ENCODE assay signal across 7 cellular contexts in the genomic region with DNA sequence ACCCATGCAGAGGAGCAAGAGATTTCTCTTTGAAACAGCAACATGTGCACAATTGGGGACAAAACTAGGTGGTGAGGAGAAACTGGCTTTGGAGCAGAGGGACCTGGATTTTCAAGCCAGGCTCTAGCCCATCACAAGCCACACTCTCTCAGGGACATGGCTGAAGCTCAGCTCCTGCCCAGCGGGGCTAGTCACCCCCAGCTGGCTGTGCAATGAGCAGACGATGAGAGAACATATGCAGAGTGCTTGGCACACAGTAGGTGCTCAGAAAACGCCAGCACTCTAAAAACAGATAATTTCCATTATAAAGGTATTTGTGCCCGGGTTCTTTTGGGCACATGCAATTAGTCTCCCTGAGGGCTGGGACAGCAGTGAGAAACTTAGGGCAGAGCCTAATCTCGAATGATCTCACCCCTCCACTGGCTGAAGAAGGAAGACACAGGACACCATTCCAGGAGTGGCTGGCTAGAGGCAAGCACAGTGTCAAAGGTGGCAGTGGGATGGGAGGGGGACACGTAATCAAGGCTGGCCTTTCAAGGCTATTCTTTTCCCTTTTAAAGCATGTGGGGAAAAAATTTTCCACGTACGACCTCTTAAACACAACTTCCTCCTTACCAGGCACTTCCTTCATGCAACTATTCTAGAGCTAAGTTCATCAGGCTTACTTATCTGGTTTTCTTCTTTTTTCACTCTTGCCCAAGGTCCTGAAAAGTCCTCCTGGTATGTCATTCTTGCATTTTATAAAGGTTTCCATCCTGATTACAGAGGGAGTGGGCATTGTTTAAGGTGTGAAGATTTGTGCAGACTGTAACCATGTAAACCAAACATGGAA. TPM values are rescaled to one million over a fixed set of nuclear protein-coding genes. Genes with fewer than 3 reads are reported as not detected.
DNase-seq lines count a peak whose midpoint lies in the region; ATAC-seq and TF ChIP-seq lines count a peak whose summit lies in the region.

No MANE protein-coding gene starts in this region.

- peaks cover 29% of the 10 kb centered on the region for H3K4me1 Mint-ChIP-seq in WTC11
- peaks cover 70 to 95% of the 10 kb centered on the region in 2 donors for H3K4me1 Mint-ChIP-seq in stimulated activated naive B cell treated with anti-CD40 and anti-IgM and Interleukin-4, amounts not matched to agents 10 μg/mL and 1 μg/mL and 100 μg/mL, for 72 hours

- CTCF ChIA-PET in WTC11 (lab: Charles Lee), result interaction anchor here (1.0 to 2.1 kb wide), 3 partner anchors 9 to 24 kb away, joined by 3 to 7 read pairs (median 3); no protein-coding TSS in a partner anchor

- ATAC-seq in WTC11 (peak; percentile 45), left colon (peak; percentile 54), GM21737 (IDR thresholded peaks at IDR 0.05; ENCODE audit: unreplicated experiment) (no peak), HG02981 (IDR thresholded peaks at IDR 0.05; ENCODE audit: unreplicated experiment) (no peak)
- peak; percentile 12 to 24 for ATAC-seq in stimulated activated naive B cell treated with anti-CD40 and anti-IgM and Interleukin-4, amounts not matched to agents 10 μg/mL and 1 μg/mL and 100 μg/mL, for 72 hours (replicated peaks)

- TF ChIP-seq CTCF in WTC11 (IDR thresholded peaks at IDR 0.05), result no peak

- DNase-seq in Kasumi-1 (lab: John Stamatoyannopoulos, UW) (peak; percentile 80), WTC11 (ENCODE audit: low spot score) (no peak), left colon (peak; percentile 24 to 33)
- no peak for DNase-seq in stimulated activated naive B cell treated with anti-CD40 and anti-IgM and Interleukin-4, amounts not matched to agents 10 μg/mL and 1 μg/mL and 100 μg/mL, for 72 hours
- DNase-seq in stimulated activated naive CD4-positive, alpha-beta T cell treated with Interleukin-2 at 50 U/mL for 16 hours (lab: John Stamatoyannopoulos, UW), result no peak

- H3K27me3 Mint-ChIP-seq in WTC11 (ENCODE audit: low read depth), result no peaks in the 10 kb centered on the region
- no peaks in the 10 kb centered on the region for H3K27me3 Mint-ChIP-seq in stimulated activated naive B cell treated with anti-CD40 and anti-IgM and Interleukin-4, amounts not matched to agents 10 μg/mL and 1 μg/mL and 100 μg/mL, for 72 hours

- no peaks in the 10 kb centered on the region for H3K9me3 Mint-ChIP-seq in WTC11
- no peaks in the 10 kb centered on the region for H3K9me3 Mint-ChIP-seq in stimulated activated naive B cell treated with anti-CD40 and anti-IgM and Interleukin-4, amounts not matched to agents 10 μg/mL and 1 μg/mL and 100 μg/mL, for 72 hours

- intact Hi-C loops in left colon (cut with DNase I, micrococcal nuclease), result no loop called here

- H3K36me3 Mint-ChIP-seq in WTC11, result peaks cover 13% of the 10 kb centered on the region
- peaks cover 4 to 22% of the 10 kb centered on the region in 2 donors for H3K36me3 Mint-ChIP-seq in stimulated activated naive B cell treated with anti-CD40 and anti-IgM and Interleukin-4, amounts not matched to agents 10 μg/mL and 1 μg/mL and 100 μg/mL, for 72 hours

- POLR2A ChIA-PET in WTC11 (lab: Charles Lee), result no interaction called here

- H3K4me3 Mint-ChIP-seq in WTC11, result no peak overlapping the region
- H3K4me3 Mint-ChIP-seq in stimulated activated naive B cell treated with anti-CD40 and anti-IgM and Interleukin-4, amounts not matched to agents 10 μg/mL and 1 μg/mL and 100 μg/mL, for 72 hours, result peak overlapping the region; percentile 75 to 83

- no peak overlapping the region for H3K27ac Mint-ChIP-seq in WTC11
- peak overlapping the region; percentile 95 for H3K27ac Mint-ChIP-seq in stimulated activated naive B cell treated with anti-CD40 and anti-IgM and Interleukin-4, amounts not matched to agents 10 μg/mL and 1 μg/mL and 100 μg/mL, for 72 hours

TF ChIP-seq in WTC11, 78 proteins besides CTCF, POLR2A, EP300 and RAD21 (continues in another document):
- TF ChIP-seq ZNF416 (CRISPR knock-in tag; IDR thresholded peaks at IDR 0.05) (no peak), ATF6 (CRISPR knock-in tag; IDR thresholded peaks at IDR 0.05) (no peak), GRHL2 (CRISPR knock-in tag; IDR thresholded peaks at IDR 0.05; ENCODE audit: insufficient replicate concordance, severe bottlenecking) (no peak), TEAD4 (CRISPR knock-in tag; IDR thresholded peaks at IDR 0.05) (no peak), NFE2L1 (CRISPR knock-in tag; IDR thresholded peaks at IDR 0.05) (no peak), ZNF232 (CRISPR knock-in tag; IDR thresholded peaks at IDR 0.05) (no peak), NFATC4 (CRISPR knock-in tag; IDR thresholded peaks at IDR 0.05) (no peak), ZNF671 (CRISPR knock-in tag; IDR thresholded peaks at IDR 0.05) (no peak), ZNF423 (CRISPR knock-in tag; IDR thresholded peaks at IDR 0.05) (no peak)
- TF ChIP-seq, protein P1, sequence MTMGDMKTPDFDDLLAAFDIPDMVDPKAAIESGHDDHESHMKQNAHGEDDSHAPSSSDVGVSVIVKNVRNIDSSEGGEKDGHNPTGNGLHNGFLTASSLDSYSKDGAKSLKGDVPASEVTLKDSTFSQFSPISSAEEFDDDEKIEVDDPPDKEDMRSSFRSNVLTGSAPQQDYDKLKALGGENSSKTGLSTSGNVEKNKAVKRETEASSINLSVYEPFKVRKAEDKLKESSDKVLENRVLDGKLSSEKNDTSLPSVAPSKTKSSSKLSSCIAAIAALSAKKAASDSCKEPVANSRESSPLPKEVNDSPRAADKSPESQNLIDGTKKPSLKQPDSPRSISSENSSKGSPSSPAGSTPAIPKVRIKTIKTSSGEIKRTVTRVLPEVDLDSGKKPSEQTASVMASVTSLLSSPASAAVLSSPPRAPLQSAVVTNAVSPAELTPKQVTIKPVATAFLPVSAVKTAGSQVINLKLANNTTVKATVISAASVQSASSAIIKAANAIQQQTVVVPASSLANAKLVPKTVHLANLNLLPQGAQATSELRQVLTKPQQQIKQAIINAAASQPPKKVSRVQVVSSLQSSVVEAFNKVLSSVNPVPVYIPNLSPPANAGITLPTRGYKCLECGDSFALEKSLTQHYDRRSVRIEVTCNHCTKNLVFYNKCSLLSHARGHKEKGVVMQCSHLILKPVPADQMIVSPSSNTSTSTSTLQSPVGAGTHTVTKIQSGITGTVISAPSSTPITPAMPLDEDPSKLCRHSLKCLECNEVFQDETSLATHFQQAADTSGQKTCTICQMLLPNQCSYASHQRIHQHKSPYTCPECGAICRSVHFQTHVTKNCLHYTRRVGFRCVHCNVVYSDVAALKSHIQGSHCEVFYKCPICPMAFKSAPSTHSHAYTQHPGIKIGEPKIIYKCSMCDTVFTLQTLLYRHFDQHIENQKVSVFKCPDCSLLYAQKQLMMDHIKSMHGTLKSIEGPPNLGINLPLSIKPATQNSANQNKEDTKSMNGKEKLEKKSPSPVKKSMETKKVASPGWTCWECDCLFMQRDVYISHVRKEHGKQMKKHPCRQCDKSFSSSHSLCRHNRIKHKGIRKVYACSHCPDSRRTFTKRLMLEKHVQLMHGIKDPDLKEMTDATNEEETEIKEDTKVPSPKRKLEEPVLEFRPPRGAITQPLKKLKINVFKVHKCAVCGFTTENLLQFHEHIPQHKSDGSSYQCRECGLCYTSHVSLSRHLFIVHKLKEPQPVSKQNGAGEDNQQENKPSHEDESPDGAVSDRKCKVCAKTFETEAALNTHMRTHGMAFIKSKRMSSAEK (CRISPR knock-in tag; IDR thresholded peaks at IDR 0.05; ENCODE audit: borderline replicate concordance), result no peak
- TF ChIP-seq, protein P2, sequence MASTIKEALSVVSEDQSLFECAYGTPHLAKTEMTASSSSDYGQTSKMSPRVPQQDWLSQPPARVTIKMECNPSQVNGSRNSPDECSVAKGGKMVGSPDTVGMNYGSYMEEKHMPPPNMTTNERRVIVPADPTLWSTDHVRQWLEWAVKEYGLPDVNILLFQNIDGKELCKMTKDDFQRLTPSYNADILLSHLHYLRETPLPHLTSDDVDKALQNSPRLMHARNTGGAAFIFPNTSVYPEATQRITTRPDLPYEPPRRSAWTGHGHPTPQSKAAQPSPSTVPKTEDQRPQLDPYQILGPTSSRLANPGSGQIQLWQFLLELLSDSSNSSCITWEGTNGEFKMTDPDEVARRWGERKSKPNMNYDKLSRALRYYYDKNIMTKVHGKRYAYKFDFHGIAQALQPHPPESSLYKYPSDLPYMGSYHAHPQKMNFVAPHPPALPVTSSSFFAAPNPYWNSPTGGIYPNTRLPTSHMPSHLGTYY (CRISPR knock-in tag; IDR thresholded peaks at IDR 0.05), result no peak
- TF ChIP-seq, protein P3, sequence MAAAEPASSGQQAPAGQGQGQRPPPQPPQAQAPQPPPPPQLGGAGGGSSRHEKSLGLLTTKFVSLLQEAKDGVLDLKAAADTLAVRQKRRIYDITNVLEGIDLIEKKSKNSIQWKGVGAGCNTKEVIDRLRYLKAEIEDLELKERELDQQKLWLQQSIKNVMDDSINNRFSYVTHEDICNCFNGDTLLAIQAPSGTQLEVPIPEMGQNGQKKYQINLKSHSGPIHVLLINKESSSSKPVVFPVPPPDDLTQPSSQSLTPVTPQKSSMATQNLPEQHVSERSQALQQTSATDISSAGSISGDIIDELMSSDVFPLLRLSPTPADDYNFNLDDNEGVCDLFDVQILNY (CRISPR knock-in tag; IDR thresholded peaks at IDR 0.05), result no peak

RNA-seq across cellular contexts. Expression of gene FAM53B, which starts 15.1 kb away (rescaled TPM):
- total RNA-seq in WTC11 (2021) (18.7 to 21.3 TPM (median 19.9 TPM) in 3 replicates), left colon (10 to 100 TPM; 31.6 to 48.0 TPM)

Comparison
In these comparisons a context has a peak if more than half of its experiments do, and no peak if none do; other contexts are left out.
1. DNase-seq: peak in Kasumi-1 (2 of 2) and left colon (2 of 2); none in WTC11 (single experiment), stimulated activated naive B cell treated with anti-CD40 and anti-IgM and Interleukin-4, amounts not matched to agents 10 μg/mL and 1 μg/mL and 100 μg/mL, for 72 hours (single experiment) and stimulated activated naive CD4-positive, alpha-beta T cell treated with Interleukin-2 at 50 U/mL for 16 hours (single experiment).
2. ATAC-seq: peak in WTC11 (single experiment), left colon (single experiment) and stimulated activated naive B cell treated with anti-CD40 and anti-IgM and Interleukin-4, amounts not matched to agents 10 μg/mL and 1 μg/mL and 100 μg/mL, for 72 hours (2 of 2); none in GM21737 (single experiment) and HG02981 (single experiment).